In genomic region chr3:150144309-150144708, GRCh38 we compare ENCODE assay signal across 29 cellular contexts.
"Had no signal": no experiment of that assay in that cellular context is flagged by ENCODE, and none has a peak within 500 bp of the region (broad histone marks: within the 10 kb centered on the region; RNA-seq: fewer than 3 reads in every experiment).

No MANE protein-coding gene starts in this region.

- H3K4me3 Mint-ChIP-seq: activated B cell treated with CpG ODN at 0.5 μM for 24 hours; activated CD4-positive, alpha-beta T cell treated with anti-CD3 and anti-CD28 coated beads, Interleukin-2, amount 10 ng/mL, durations not matched to agents 24 days and 14 days; activated CD8-positive, alpha-beta memory T cell treated with anti-CD3 and anti-CD28 coated beads, Interleukin-2, amount 10 ng/mL, durations not matched to agents 7 days and 5 days; activated naive CD8-positive, alpha-beta T cell treated with anti-CD3 and anti-CD28 coated beads, Interleukin-2, amount 50 U/mL, for 24 hours; activated T-cell treated with anti-CD3 and anti-CD28 coated beads, Interleukin-2, amount 50 U/mL, for 4 hours; T-helper 2 cell treated with Interferon-gamma antibody and Interleukin-4, amounts not matched to agents 5 μg/mL and 100 μg/mL, for 36 hours had no signal

- H3K9me3 ChIP-seq: ascending aorta, body of pancreas, MG63, SJSA1 had no signal

- ATAC-seq: activated CD8-positive, alpha-beta memory T cell treated with anti-CD3 and anti-CD28 coated beads, Interleukin-2, amount 10 ng/mL, durations not matched to agents 7 days and 5 days; activated naive CD4-positive, alpha-beta T cell treated with anti-CD3 and anti-CD28 coated beads, Interleukin-2, amount 50 U/mL, for 72 hours; activated naive CD8-positive, alpha-beta T cell treated with anti-CD3 and anti-CD28 coated beads, Interleukin-2, amount 50 U/mL, for 24 hours; activated T-cell treated with anti-CD3 and anti-CD28 coated beads, Interleukin-2, amount 50 U/mL, for 4 hours; body of pancreas; PC-3; SK-N-SH treated with all-trans-retinoic acid at 6 μM for 48 hours had no signal

- DNase-seq: activated B cell treated with CpG ODN at 0.5 μM for 24 hours; activated CD4-positive, alpha-beta T cell treated with anti-CD3 and anti-CD28 coated beads for 1 hour; activated CD4-positive, alpha-beta T cell treated with anti-CD3 and anti-CD28 coated beads, Interleukin-2, amount 10 ng/mL, durations not matched to agents 24 days and 14 days; activated CD4-positive, alpha-beta T cell treated with anti-CD3 and anti-CD28 coated beads, Interleukin-2, amount 50 U/mL, for 48 hours; activated CD8-positive, alpha-beta memory T cell treated with anti-CD3 and anti-CD28 coated beads, Interleukin-2, amount 10 ng/mL, durations not matched to agents 7 days and 5 days; activated effector memory CD4-positive, alpha-beta T cell treated with anti-CD3 and anti-CD28 coated beads, Interleukin-2, amount 50 U/mL, for 16 hours; activated naive CD4-positive, alpha-beta T cell treated with Interleukin-2 at 50 U/mL for 16 hours; activated naive CD8-positive, alpha-beta T cell treated with anti-CD3 and anti-CD28 coated beads, Interleukin-2, amount 50 U/mL, for 24 hours; activated T-cell treated with anti-CD3 and anti-CD28 coated beads, Interleukin-2, amount 50 U/mL, for 4 hours; amniotic stem cell; body of pancreas; central memory CD4-positive, alpha-beta T cell; MG63; NCI-H1105; NCI-H1436; NCI-H187; NCI-H2081; NCI-H446; NCI-H524; PC-3; SHP77; SW 1271 had no signal

- H3K36me3 Mint-ChIP-seq: activated CD8-positive, alpha-beta memory T cell treated with anti-CD3 and anti-CD28 coated beads, Interleukin-2, amount 10 ng/mL, durations not matched to agents 7 days and 5 days; activated naive CD4-positive, alpha-beta T cell treated with anti-CD3 and anti-CD28 coated beads, Interleukin-2, amount 50 U/mL, for 72 hours had no signal

- H3K36me3 ChIP-seq: ascending aorta, MG63, SJSA1 had no signal

- H3K27me3 ChIP-seq: ascending aorta, body of pancreas, MG63, SJSA1 had no signal

- H3K4me3 ChIP-seq: ascending aorta, body of pancreas, MG63, SJSA1 had no signal

- H3K27ac ChIP-seq: ascending aorta, body of pancreas, SJSA1 had no signal

- H3K27ac Mint-ChIP-seq: activated B cell treated with CpG ODN at 0.5 μM for 24 hours; activated CD4-positive, alpha-beta T cell treated with anti-CD3 and anti-CD28 coated beads, Interleukin-2, amount 10 ng/mL, durations not matched to agents 24 days and 14 days; activated CD8-positive, alpha-beta memory T cell treated with anti-CD3 and anti-CD28 coated beads, Interleukin-2, amount 10 ng/mL, durations not matched to agents 7 days and 5 days; activated naive CD4-positive, alpha-beta T cell treated with anti-CD3 and anti-CD28 coated beads, Interleukin-2, amount 50 U/mL, for 72 hours; activated naive CD8-positive, alpha-beta T cell treated with anti-CD3 and anti-CD28 coated beads, Interleukin-2, amount 50 U/mL, for 24 hours; T-helper 2 cell treated with Interferon-gamma antibody and Interleukin-4, amounts not matched to agents 5 μg/mL and 100 μg/mL, for 36 hours had no signal

- H3K9me3 Mint-ChIP-seq: activated B cell treated with CpG ODN at 0.5 μM for 24 hours; activated CD4-positive, alpha-beta T cell treated with anti-CD3 and anti-CD28 coated beads, Interleukin-2, amount 10 ng/mL, durations not matched to agents 24 days and 14 days; activated naive CD8-positive, alpha-beta T cell treated with anti-CD3 and anti-CD28 coated beads, Interleukin-2, amount 50 U/mL, for 24 hours; activated T-cell treated with anti-CD3 and anti-CD28 coated beads, Interleukin-2, amount 50 U/mL, for 4 hours; T-helper 2 cell treated with Interferon-gamma antibody and Interleukin-4, amounts not matched to agents 5 μg/mL and 100 μg/mL, for 36 hours had no signal

- H3K4me1 Mint-ChIP-seq: activated B cell treated with CpG ODN at 0.5 μM for 24 hours; activated CD4-positive, alpha-beta T cell treated with anti-CD3 and anti-CD28 coated beads, Interleukin-2, amount 10 ng/mL, durations not matched to agents 24 days and 14 days had no signal

- FAIRE-seq: bronchial epithelial cell, RCC 7860 had no signal

- H3K27me3 Mint-ChIP-seq: activated CD4-positive, alpha-beta T cell treated with anti-CD3 and anti-CD28 coated beads, Interleukin-2, amount 10 ng/mL, durations not matched to agents 24 days and 14 days had no signal
